ENCODE assay signal across 17 cellular contexts in genomic region chr12:70741266-70741665, GRCh38.
A peak's percentile ranks its signal among the peaks of the same experiment; 100 is the strongest.
DNase-seq lines count a peak whose midpoint lies in the region; ATAC-seq and TF ChIP-seq lines count a peak whose summit lies in the region.
"Had no signal": no experiment of that assay in that cellular context is flagged by ENCODE, and none has a peak within 500 bp of the region (broad histone marks: within the 10 kb centered on the region; RNA-seq: fewer than 3 reads in every experiment).

No MANE protein-coding gene starts in this region.

- H3K14ac ChIP-seq in trophoblast cell (ENCODE audit: low read length) = no peak overlapping the region

- POLR2A ChIA-PET in Caco-2 (lab: Charles Lee) = no interaction called here

- H2AK5ac ChIP-seq in trophoblast cell (ENCODE audit: low read length) = peak overlapping the region; percentile 85

- H3K4me3 ChIP-seq in Caco-2 (ENCODE audit: low read depth, low read length) (no peak overlapping the region), choroid plexus epithelial cell (ENCODE audit: low read depth, low read length) (no peak overlapping the region), trophoblast cell (ENCODE audit: low read depth, low read length) (no peak overlapping the region)
- H3K4me3 ChIP-seq: BLaER1 treated with 17β-estradiol and CSF1 and Interleukin-3, amounts not matched to agents 10 nM and 100 nM; GM23338 had no signal

- no peak overlapping the region for H3K23ac ChIP-seq in trophoblast cell (ENCODE audit: low read length)

- no peak overlapping the region for H3K4me2 ChIP-seq in trophoblast cell (ENCODE audit: low read length)
- H3K4me2 ChIP-seq: BLaER1 treated with 17β-estradiol and CSF1 and Interleukin-3, amounts not matched to agents 10 nM and 100 nM; GM23338 had no signal

- H2BK5ac ChIP-seq in trophoblast cell (ENCODE audit: low read depth, low read length, poor library complexity) = peak overlapping the region; percentile 27

- no peak overlapping the region for H3K27ac ChIP-seq in trophoblast cell (ENCODE audit: low read depth, low read length)
- H3K27ac ChIP-seq: BLaER1 treated with 17β-estradiol and CSF1 and Interleukin-3, amounts not matched to agents 10 nM and 100 nM had no signal

- H2AFZ ChIP-seq in trophoblast cell (ENCODE audit: insufficient read depth, low read length, poor library complexity) = no peak overlapping the region
- H2AFZ ChIP-seq: GM23338 had no signal

- no peaks in the 10 kb centered on the region for H3K36me3 ChIP-seq in Caco-2 (ENCODE audit: control insufficient read depth, insufficient read depth, low read length)
- peaks cover 0 to 2% of the 10 kb centered on the region in 2 experiments for H3K36me3 ChIP-seq in trophoblast cell (ENCODE audit: control insufficient read depth in 1 of 2, insufficient read depth in 2 of 2, low read length in 2 of 2)
- H3K36me3 ChIP-seq: BLaER1 treated with 17β-estradiol and CSF1 and Interleukin-3, amounts not matched to agents 10 nM and 100 nM had no signal

- intact Hi-C loops in Caco-2 (cut with micrococcal nuclease; ENCODE audit: unreplicated experiment) = no loop called here

- DNase-seq in Caco-2 (no peak), choroid plexus epithelial cell (ENCODE audit: low read depth) (peak; percentile 2), left kidney (ENCODE audit: low read depth, low spot score) (peak; percentile 76), trophoblast cell (no peak), putamen (ENCODE audit: low spot score) (no peak), DMS79 (lab: John Stamatoyannopoulos, UW) (no peak), progenitor cell of endocrine pancreas (ENCODE audit: low spot score, unreplicated experiment) (no peak)
- DNase-seq: 8988T; ACHN; CD4-positive, CD25-positive, alpha-beta regulatory T cell; DMS79 treated with DMSO at 0.1 percent for 48 hours; EL; H7 had no signal

- no peaks in the 10 kb centered on the region for H3K36me3 Mint-ChIP-seq in Caco-2 (ENCODE audit: insufficient read depth, unreplicated experiment)
- no peaks in the 10 kb centered on the region for H3K36me3 Mint-ChIP-seq in progenitor cell of endocrine pancreas (ENCODE audit: insufficient read depth)
- H3K36me3 Mint-ChIP-seq: CD4-positive, CD25-positive, alpha-beta regulatory T cell had no signal

- H3K4me1 Mint-ChIP-seq in Caco-2 (ENCODE audit: low read depth, unreplicated experiment) = peaks cover 7% of the 10 kb centered on the region
- no peaks in the 10 kb centered on the region for H3K4me1 Mint-ChIP-seq in progenitor cell of endocrine pancreas (ENCODE audit: low read depth)
- H3K4me1 Mint-ChIP-seq: CD4-positive, CD25-positive, alpha-beta regulatory T cell; GM23338 had no signal

- CTCF ChIA-PET in Caco-2 (lab: Charles Lee) = no interaction called here

- no peaks in the 10 kb centered on the region for H3K4me1 ChIP-seq in Caco-2
- H3K4me1 ChIP-seq in trophoblast cell (ENCODE audit: control insufficient read depth in 1 of 2, insufficient read depth in 2 of 2, low read length in 2 of 2) = peaks cover 0 to 8% of the 10 kb centered on the region in 2 experiments
- H3K4me1 ChIP-seq: BLaER1 treated with 17β-estradiol and CSF1 and Interleukin-3, amounts not matched to agents 10 nM and 100 nM had no signal

- H3K9ac ChIP-seq in trophoblast cell (ENCODE audit: low read length) = no peak overlapping the region
- H3K9ac ChIP-seq: BLaER1 treated with 17β-estradiol and CSF1 and Interleukin-3, amounts not matched to agents 10 nM and 100 nM had no signal

- peaks cover 23% of the 10 kb centered on the region for H3K79me1 ChIP-seq in trophoblast cell (ENCODE audit: low read length)

- peak overlapping the region; percentile 60 for H4K91ac ChIP-seq in trophoblast cell (ENCODE audit: low read depth, low read length)

- H3K4me3 Mint-ChIP-seq in Caco-2 (ENCODE audit: unreplicated experiment) (no peak overlapping the region), progenitor cell of endocrine pancreas (ENCODE audit: low read depth) (no peak overlapping the region)
- H3K4me3 Mint-ChIP-seq: CD4-positive, CD25-positive, alpha-beta regulatory T cell; GM23338 had no signal

- no peak for TF ChIP-seq CTCF in Caco-2 (IDR thresholded peaks at IDR 0.05; ENCODE audit: insufficient read depth in 1 of 2, low read depth in 1 of 2, low read length in 1 of 2, severe bottlenecking in 1 of 2, unreplicated experiment in 1 of 2)
- TF ChIP-seq CTCF in choroid plexus epithelial cell (conservative IDR thresholded peaks at IDR 0.05; ENCODE audit: low read depth, low read length) = no peak
- TF ChIP-seq CTCF in progenitor cell of endocrine pancreas (IDR thresholded peaks at IDR 0.05; ENCODE audit: unreplicated experiment) = no peak

- BruUV-seq in Caco-2 (replicated peaks; lab: Mats Ljungman, UMichigan) = no TSS peak

- H3K27ac Mint-ChIP-seq in Caco-2 (ENCODE audit: unreplicated experiment) (peak overlapping the region; percentile 42), progenitor cell of endocrine pancreas (no peak overlapping the region)
- H3K27ac Mint-ChIP-seq: CD4-positive, CD25-positive, alpha-beta regulatory T cell; GM23338 had no signal

- H3K9me3 Mint-ChIP-seq in Caco-2 (ENCODE audit: unreplicated experiment) (peaks cover 21% of the 10 kb centered on the region), progenitor cell of endocrine pancreas (ENCODE audit: low read depth) (no peaks in the 10 kb centered on the region)
- H3K9me3 Mint-ChIP-seq: CD4-positive, CD25-positive, alpha-beta regulatory T cell; GM23338 had no signal

- H3K27me3 ChIP-seq in Caco-2 (replicated peaks; ENCODE audit: control insufficient read depth, insufficient read depth, low read length) (no peaks in the 10 kb centered on the region), trophoblast cell (ENCODE audit: insufficient read depth, low read length) (no peaks in the 10 kb centered on the region)
- H3K27me3 ChIP-seq: BLaER1 treated with 17β-estradiol and CSF1 and Interleukin-3, amounts not matched to agents 10 nM and 100 nM had no signal

- ATAC-seq in HG03095 (IDR thresholded peaks at IDR 0.05; ENCODE audit: unreplicated experiment) = no peak
- ATAC-seq: GM23338, HepG2 had no signal

- H4K12ac ChIP-seq in trophoblast cell (ENCODE audit: low read depth, low read length) = no peak overlapping the region

- H3K79me2 ChIP-seq in trophoblast cell (ENCODE audit: control insufficient read depth, insufficient read depth, low read length, poor library complexity) = peaks cover 1% of the 10 kb centered on the region

- no peaks in the 10 kb centered on the region for H3K9me3 ChIP-seq in Caco-2
- peaks cover 2% of the 10 kb centered on the region for H3K9me3 ChIP-seq in trophoblast cell (ENCODE audit: insufficient read depth, low read depth, low read length)

- WGBS in trophoblast cell (ENCODE audit: extremely low coverage, insufficient coverage, insufficient read length) = no CpG with 5 or more reads among the region's 4 CpGs

- peak overlapping the region; percentile 65 for H2BK12ac ChIP-seq in trophoblast cell (ENCODE audit: low read length)

- no peak overlapping the region for H4K8ac ChIP-seq in trophoblast cell (ENCODE audit: low read depth, low read length)

- no peak overlapping the region for H3K18ac ChIP-seq in trophoblast cell (ENCODE audit: low read length)

- H2BK120ac ChIP-seq in trophoblast cell (ENCODE audit: insufficient read depth, low read length, poor library complexity) = peak overlapping the region; percentile 38

- no peak overlapping the region for H3K4ac ChIP-seq in trophoblast cell (ENCODE audit: low read depth, low read length)

- H3K27me3 Mint-ChIP-seq in Caco-2 (ENCODE audit: insufficient read depth, unreplicated experiment) = no peaks in the 10 kb centered on the region
- no peaks in the 10 kb centered on the region for H3K27me3 Mint-ChIP-seq in progenitor cell of endocrine pancreas

Comparison
In these comparisons a context has a peak if more than half of its experiments do, and no peak if none do; other contexts are left out.
1. DNase-seq: peak in choroid plexus epithelial cell (single experiment) and left kidney (single experiment); none in Caco-2 (0 of 2), trophoblast cell (0 of 2), putamen (single experiment), DMS79 (single experiment) and progenitor cell of endocrine pancreas (single experiment).